In genomic region chr20:3045042-3045815, GRCh38 we compare ENCODE assay signal across 1 cellular context.
TF ChIP-seq lines count a peak whose summit lies in the region.

No MANE protein-coding gene starts in this region.

TF ChIP-seq in K562, 482 proteins besides CTCF, POLR2A, EP300 and RAD21 (continued from another document):
- no peak for TF ChIP-seq UBTF (IDR thresholded peaks at IDR 0.05; ENCODE audit: borderline replicate concordance in 1 of 2, low read depth in 2 of 2, low read length in 2 of 2)
- TF ChIP-seq ZBED1 (IDR thresholded peaks at IDR 0.05): 0 out of 2 replicates have a peak, but pooled peaks have one; percentile 48
- no peak for TF ChIP-seq MLX (CRISPR knock-in tag; conservative IDR thresholded peaks at IDR 0.05)
- no peak for TF ChIP-seq ZNF584 (CRISPR knock-in tag; IDR thresholded peaks at IDR 0.05; ENCODE audit: low read depth)
- TF ChIP-seq POLR2H (tag; IDR thresholded peaks at IDR 0.05; ENCODE audit: low read depth): peak; percentile 45; the same call in 1 of the 2 replicates
- TF ChIP-seq ZNF707 (CRISPR knock-in tag; conservative IDR thresholded peaks at IDR 0.05): no peak
- TF ChIP-seq HMG20A (CRISPR knock-in tag; conservative IDR thresholded peaks at IDR 0.05): no peak
- TF ChIP-seq ZNF41 (CRISPR knock-in tag; conservative IDR thresholded peaks at IDR 0.05): no peak
- TF ChIP-seq YY1 (IDR thresholded peaks at IDR 0.05; ENCODE audit: borderline replicate concordance in 1 of 3, control insufficient read depth in 1 of 3, extremely low read depth in 1 of 3, insufficient read depth in 3 of 3, insufficient read length in 1 of 3, insufficient replicate concordance in 2 of 3, low read depth in 1 of 3, low read length in 2 of 3): peak in 1 of 3 experiments; percentile 63
- no peak for TF ChIP-seq KDM5B (IDR thresholded peaks at IDR 0.05; ENCODE audit: insufficient replicate concordance, low read depth, low read length)
- TF ChIP-seq MYNN (IDR thresholded peaks at IDR 0.05): no peak
- no peak for TF ChIP-seq MYNN (CRISPR knock-in tag; IDR thresholded peaks at IDR 0.05)
- TF ChIP-seq CEBPG (CRISPR knock-in tag; IDR thresholded peaks at IDR 0.05): peak; percentile 5; the same call in 1 of the 2 replicates
- peak in 1 of 2 experiments; percentile 28; a peak in 1 of 4 replicates for TF ChIP-seq CEBPG (tag; conservative IDR thresholded peaks at IDR 0.05 in 1 of 2, IDR thresholded peaks at IDR 0.05 in 1 of 2)
- TF ChIP-seq TOE1 (IDR thresholded peaks at IDR 0.05; ENCODE audit: borderline replicate concordance): peak; percentile 18; the same call in 1 of the 2 replicates
- TF ChIP-seq TOE1 (CRISPR knock-in tag; IDR thresholded peaks at IDR 0.05; ENCODE audit: borderline replicate concordance, low read depth): no peak
- TF ChIP-seq MNT (conservative IDR thresholded peaks at IDR 0.05): no peak
- peak; percentile 24 for TF ChIP-seq POLR2B (IDR thresholded peaks at IDR 0.05; ENCODE audit: low read depth, partially characterized antibody)
- TF ChIP-seq ZBTB34 (CRISPR knock-in tag; IDR thresholded peaks at IDR 0.05): no peak
- TF ChIP-seq SIRT6 (IDR thresholded peaks at IDR 0.05; ENCODE audit: low read depth, low read length): no peak
- TF ChIP-seq KLF13 (tag; IDR thresholded peaks at IDR 0.05; ENCODE audit: borderline replicate concordance, low read depth): no peak
- peak; percentile 94; the same call in 1 of the 2 replicates for TF ChIP-seq ZBTB1 (CRISPR knock-in tag; IDR thresholded peaks at IDR 0.05; ENCODE audit: borderline replicate concordance, low read depth)
- TF ChIP-seq SNAPC5 (CRISPR knock-in tag; IDR thresholded peaks at IDR 0.05): no peak
- TF ChIP-seq NELFE (IDR thresholded peaks at IDR 0.05; ENCODE audit: insufficient read depth, insufficient read length): no peak
- no peak for TF ChIP-seq ETV6 (IDR thresholded peaks at IDR 0.05; ENCODE audit: borderline replicate concordance in 1 of 2, low read depth in 2 of 2, low read length in 1 of 2)
- 0 out of 2 replicates have a peak, but pooled peaks have one; percentile 49 for TF ChIP-seq ETV6 (CRISPR knock-in tag; IDR thresholded peaks at IDR 0.05; ENCODE audit: borderline replicate concordance)
- peak; percentile 35 for TF ChIP-seq PRDM10 (IDR thresholded peaks at IDR 0.05; ENCODE audit: partially characterized antibody)
- no peak for TF ChIP-seq ZBTB8A (IDR thresholded peaks at IDR 0.05; ENCODE audit: partially characterized antibody)
- no peak for TF ChIP-seq ZNF174 (CRISPR knock-in tag; IDR thresholded peaks at IDR 0.05)
- 0 out of 2 replicates have a peak, but pooled peaks have one; percentile 37 for TF ChIP-seq ZNF282 (CRISPR knock-in tag; IDR thresholded peaks at IDR 0.05)
- TF ChIP-seq TARDBP (IDR thresholded peaks at IDR 0.05): no peak
- TF ChIP-seq CTCFL (IDR thresholded peaks at IDR 0.05; ENCODE audit: borderline replicate concordance, insufficient read depth, low read depth, low read length, poor library complexity, severe bottlenecking): no peak
- TF ChIP-seq ELF2 (CRISPR knock-in tag; IDR thresholded peaks at IDR 0.05): no peak
- no peak for TF ChIP-seq ZNF407 (IDR thresholded peaks at IDR 0.05; ENCODE audit: low read depth)
- TF ChIP-seq SAP30 (IDR thresholded peaks at IDR 0.05; ENCODE audit: borderline replicate concordance, insufficient read depth, low read depth, low read length, poor library complexity, severe bottlenecking): peak; percentile 17
- no peak for TF ChIP-seq LEF1 (IDR thresholded peaks at IDR 0.05)
- no peak for TF ChIP-seq ZC3H11A (IDR thresholded peaks at IDR 0.05; ENCODE audit: low read depth, low read length)
- TF ChIP-seq NBN (IDR thresholded peaks at IDR 0.05; ENCODE audit: low read depth): 0 out of 2 replicates have a peak, but pooled peaks have one; percentile 26
- no peak for TF ChIP-seq ZNF696 (CRISPR knock-in tag; conservative IDR thresholded peaks at IDR 0.05)
TF ChIP-seq in K562: peak in this region for 20.
